Comparison of ENCODE assay signal across 18 cellular contexts in the genomic region with DNA sequence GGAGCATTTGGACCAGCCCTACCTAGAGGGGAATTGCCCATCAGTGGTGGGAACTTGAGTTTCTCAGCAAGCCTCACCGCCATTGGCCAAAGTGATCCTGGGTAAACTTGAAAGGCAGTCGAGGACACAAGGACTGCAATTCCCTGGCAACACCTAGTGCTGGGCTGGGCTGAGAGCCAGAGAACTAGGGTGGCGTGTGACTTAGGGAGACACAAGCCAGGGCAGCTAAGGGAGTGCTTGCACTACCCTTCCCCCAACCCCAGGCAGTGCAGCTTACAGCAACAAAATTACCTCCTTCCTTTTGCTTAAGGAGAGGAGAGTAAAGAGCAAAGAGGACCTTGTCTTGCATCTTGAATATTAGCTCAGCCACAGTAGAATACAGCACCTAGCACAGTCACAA.
DNase-seq lines count a peak whose midpoint lies in the region; ATAC-seq and TF ChIP-seq lines count a peak whose summit lies in the region.
"Had no signal": no experiment of that assay in that cellular context is flagged by ENCODE, and none has a peak within 500 bp of the region (broad histone marks: within the 10 kb centered on the region; RNA-seq: fewer than 3 reads in every experiment).

No MANE protein-coding gene starts in this region.

- ATAC-seq in heart left ventricle, result peak; percentile 97 to 100 (median 99)
- ATAC-seq in sciatic nerve, result peak; percentile 74
- no peak for ATAC-seq in HG02884 (IDR thresholded peaks at IDR 0.05; ENCODE audit: unreplicated experiment)
- ATAC-seq: naive thymus-derived CD8-positive, alpha-beta T cell had no signal

- DNase-seq in DMS53 (lab: John Stamatoyannopoulos, UW), result peak; percentile 16
- DNase-seq in DMS53 treated with DMSO at 0.1 percent for 48 hours (lab: John Stamatoyannopoulos, UW; ENCODE audit: unreplicated experiment), result no peak
- DNase-seq in NCI-H774 (lab: John Stamatoyannopoulos, UW), result peak; percentile 16
- peak; percentile 32 to 86 (median 68) for DNase-seq in heart left ventricle
- DNase-seq in sciatic nerve (ENCODE audit: low spot score), result no peak
- DNase-seq in SW 1271 (lab: John Stamatoyannopoulos, UW), result no peak
- no peak for DNase-seq in activated CD4-positive, alpha-beta T cell treated with anti-CD3 and anti-CD28 coated beads, Interleukin-2, amount 50 U/mL, for 4 hours
- DNase-seq: 8988T; activated B cell treated with CpG ODN at 0.5 μM for 24 hours; activated naive CD8-positive, alpha-beta T cell treated with anti-CD3 and anti-CD28 coated beads, Interleukin-2, amount 10 ng/mL, durations not matched to agents 7 days and 5 days; activated T-cell treated with anti-CD3 and anti-CD28 coated beads for 4 hours; foreskin fibroblast; islet precursor cell; naive thymus-derived CD8-positive, alpha-beta T cell had no signal

- H3K36me3 ChIP-seq in heart left ventricle, result no peaks in the 10 kb centered on the region
- H3K36me3 ChIP-seq: SJSA1 had no signal

- no peaks in the 10 kb centered on the region for H3K9me3 ChIP-seq in heart left ventricle

- no peak overlapping the region for H3K4me3 ChIP-seq in heart left ventricle
- H3K4me3 ChIP-seq: coronary artery, SJSA1, smooth muscle cell had no signal

- H3K4me1 ChIP-seq in heart left ventricle, result peaks cover 0 to 5% (median 0%) of the 10 kb centered on the region in 12 donors
- H3K4me1 ChIP-seq: SJSA1 had no signal

- TF ChIP-seq CTCF in heart left ventricle (IDR thresholded peaks at IDR 0.05), result no peak

- no peaks in the 10 kb centered on the region for H3K27me3 ChIP-seq in heart left ventricle
- H3K27me3 ChIP-seq: SJSA1 had no signal

- 7 to 43% (median 34%) methylated on average over 2 to 3 of the region's 3 CpGs for WGBS in heart left ventricle, 4 donors

- intact Hi-C loops in heart left ventricle (cut with DNase I) (no loop called here), sciatic nerve (cut with DNase I) (no loop called here)

- H3K27ac ChIP-seq in heart left ventricle, result peak overlapping the region in 3 of 12 donors; percentile 24 to 68 (median 46)
- H3K27ac ChIP-seq: coronary artery, SJSA1 had no signal

- no peak for TF ChIP-seq POLR2A in heart left ventricle (IDR thresholded peaks at IDR 0.05)

Comparison
In these comparisons a context has a peak if more than half of its experiments do, and no peak if none do; other contexts are left out.
1. DNase-seq: peak in DMS53 (single experiment), NCI-H774 (single experiment) and heart left ventricle (5 of 5); none in DMS53 treated with DMSO at 0.1 percent for 48 hours (single experiment), sciatic nerve (single experiment), SW 1271 (0 of 2) and activated CD4-positive, alpha-beta T cell treated with anti-CD3 and anti-CD28 coated beads, Interleukin-2, amount 50 U/mL, for 4 hours (0 of 2).